9 cellular contexts compared by ENCODE assay signal in genomic region chr20:51562027-51562333, GRCh38. TPM values are rescaled to one million over a fixed set of nuclear protein-coding genes. Genes with fewer than 3 reads are reported as not detected.
DNase-seq lines count a peak whose midpoint lies in the region; ATAC-seq and TF ChIP-seq lines count a peak whose summit lies in the region.
"Had no signal": no experiment of that assay in that cellular context is flagged by ENCODE, and none has a peak within 500 bp of the region (broad histone marks: within the 10 kb centered on the region; RNA-seq: fewer than 3 reads in every experiment).

No MANE protein-coding gene starts in this region.

- peaks cover 7% of the 10 kb centered on the region; the same call in 1 of the 2 replicates for H4K20me1 ChIP-seq in IMR-90 (ENCODE audit: insufficient read depth, low read length)

- H3K36me3 Mint-ChIP-seq in naive B cell, result no peaks in the 10 kb centered on the region

- in situ Hi-C loops in IMR-90 (cut with MboI; ENCODE audit: low sequenced_read_pairs), result no loop called here

- POLR2A ChIA-PET in IMR-90 (lab: Charles Lee; ENCODE audit: unreplicated experiment), result no interaction called here

- H3K14ac ChIP-seq in IMR-90 (replicated peaks; ENCODE audit: low read depth, low read length), result no peak overlapping the region

- peaks cover 22 to 25% (median 24%) of the 10 kb centered on the region in 3 donors for H3K4me1 Mint-ChIP-seq in naive B cell

- ATAC-seq in IMR-90 (ENCODE audit: low read depth) (peak; percentile 10), naive B cell (ENCODE audit: low read depth in 2 of 2) (no peak), GM19395 (IDR thresholded peaks at IDR 0.05; ENCODE audit: unreplicated experiment) (no peak), GM21619 (IDR thresholded peaks at IDR 0.05; ENCODE audit: unreplicated experiment) (no peak)

- H3K79me2 ChIP-seq in ACC112 (ENCODE audit: control insufficient read depth, insufficient read depth, low read length, unreplicated experiment), result no peaks in the 10 kb centered on the region

- no peak overlapping the region for H4K5ac ChIP-seq in IMR-90 (ENCODE audit: low read depth, low read length)

- no peak for TF ChIP-seq POLR2A in IMR-90 (IDR thresholded peaks at IDR 0.05; ENCODE audit: low read depth, low read length)

- no peak overlapping the region for H2BK15ac ChIP-seq in IMR-90 (ENCODE audit: low read depth, low read length)

- no peak overlapping the region for H4K91ac ChIP-seq in IMR-90 (ENCODE audit: insufficient read depth, low read depth, low read length)

- H3K36me3 ChIP-seq in ACC112 (ENCODE audit: insufficient read depth, low read length) (no peaks in the 10 kb centered on the region), IMR-90 (ENCODE audit: control insufficient read depth, insufficient read depth, low read length) (no peaks in the 10 kb centered on the region; the same call in 1 of the 2 replicates)

- 0% methylated on average over 5 of the region's 10 CpGs; no CpG with 5 or more reads in 1 of the 2 experiments for WGBS in IMR-90 (ENCODE audit: extremely low coverage in 2 of 2, insufficient read length in 1 of 2), 2 experiments

- no peak overlapping the region for H2BK5ac ChIP-seq in IMR-90 (ENCODE audit: low read depth, low read length, poor library complexity, severe bottlenecking)

- no peak overlapping the region for H3K56ac ChIP-seq in IMR-90 (ENCODE audit: extremely low read depth, insufficient read depth, low read length)

- H3K4me1 ChIP-seq in ACC112 (ENCODE audit: control insufficient read depth, insufficient read depth, low read length, unreplicated experiment) (peaks cover 28% of the 10 kb centered on the region), IMR-90 (ENCODE audit: control insufficient read depth, insufficient read depth, low read length) (peaks cover 12% of the 10 kb centered on the region)

- H3K27ac ChIP-seq in ACC112 (ENCODE audit: low read depth, low read length) (peak overlapping the region; percentile 89), IMR-90 (ENCODE audit: insufficient read depth, low read length) (no peak overlapping the region; the same call in 1 of the 2 replicates)

- peak overlapping the region; percentile 91 for H3K4me2 ChIP-seq in IMR-90 (ENCODE audit: low read depth, low read length)

- H2BK120ac ChIP-seq in IMR-90 (ENCODE audit: low read depth, low read length), result no peak overlapping the region

- no peak for TF ChIP-seq CTCF in IMR-90 (conservative IDR thresholded peaks at IDR 0.05; ENCODE audit: low read depth, low read length)
- TF ChIP-seq CTCF in choroid plexus epithelial cell (conservative IDR thresholded peaks at IDR 0.05; ENCODE audit: low read depth, low read length), result no peak

- peak; percentile 19 for DNase-seq in IMR-90
- peak; percentile 39 for DNase-seq in choroid plexus epithelial cell (ENCODE audit: low read depth)
- no peak for DNase-seq in naive B cell
- DNase-seq in stimulated activated CD4-positive, alpha-beta T cell treated with anti-CD3 and anti-CD28 coated beads, Interleukin-4, amount 100 ng/mL, for 1 hour, result no peak
- DNase-seq in retina, result no peak

- peaks cover 4% of the 10 kb centered on the region for H3K9me1 ChIP-seq in IMR-90 (ENCODE audit: insufficient read depth, low read length)

- H2BK20ac ChIP-seq in IMR-90 (ENCODE audit: low read depth, low read length), result no peak overlapping the region

- BruUV-seq in IMR-90 (replicated peaks; lab: Mats Ljungman, UMichigan), result no TSS peak

- H3K4ac ChIP-seq in IMR-90 (ENCODE audit: low read depth, low read length), result no peak overlapping the region

- no peak overlapping the region for H3K9ac ChIP-seq in IMR-90 (ENCODE audit: low read depth, low read length)

- peaks cover 7 to 12% of the 10 kb centered on the region in 2 experiments; a peak in 2 of 4 replicates for H3K79me1 ChIP-seq in IMR-90 (ENCODE audit: low read depth in 1 of 2, low read length in 2 of 2)

- H3K4me3 ChIP-seq in ACC112 (ENCODE audit: low read depth, low read length) (peak overlapping the region; percentile 78), IMR-90 (ENCODE audit: insufficient read depth, low read depth, low read length) (peak overlapping the region; percentile 54), choroid plexus epithelial cell (ENCODE audit: low read depth, low read length) (peak overlapping the region; percentile 65)

- peaks cover 59 to 74% (median 74%) of the 10 kb centered on the region in 3 donors for H3K27me3 Mint-ChIP-seq in naive B cell

- dilution Hi-C loops in IMR-90 (cut with HindIII; ENCODE audit: low sequenced_read_pairs, unreplicated experiment), result no loop called here

- H3K27me3 ChIP-seq in ACC112 (ENCODE audit: insufficient read depth, low read length), result no peaks in the 10 kb centered on the region
- H3K27me3 ChIP-seq in IMR-90 (ENCODE audit: control insufficient read depth, insufficient read depth, low read length), result no peaks in the 10 kb centered on the region

- no peak overlapping the region for H3K27ac Mint-ChIP-seq in naive B cell
- H3K27ac Mint-ChIP-seq: activated naive CD4-positive, alpha-beta T cell treated with anti-CD3 and anti-CD28 coated beads, Interleukin-2, amount 50 U/mL, for 72 hours had no signal

- no peak overlapping the region for H2AK5ac ChIP-seq in IMR-90 (ENCODE audit: low read depth, low read length)

- intact Hi-C loops in IMR-90 (cut with micrococcal nuclease), result loop anchor here (1.0 to 5.0 kb wide), 5 partner anchors 29 to 115 kb away; no protein-coding TSS in a partner anchor

- no peak overlapping the region; the same call in 1 of the 2 replicates for H3K23ac ChIP-seq in IMR-90 (ENCODE audit: low read depth, low read length)

- H3K4me3 Mint-ChIP-seq in naive B cell, result peak overlapping the region; percentile 36 to 86 (median 73)

- no peak; the same call in 1 of the 2 replicates for TF ChIP-seq RAD21 in IMR-90 (IDR thresholded peaks at IDR 0.05; ENCODE audit: low read length)

- H4K8ac ChIP-seq in IMR-90 (ENCODE audit: low read depth in 2 of 2, low read length in 2 of 2), result no peak overlapping the region

- H3K9me3 Mint-ChIP-seq in naive B cell, result peaks cover 0 to 2% (median 0%) of the 10 kb centered on the region in 7 donors
- H3K9me3 Mint-ChIP-seq: activated naive CD4-positive, alpha-beta T cell treated with anti-CD3 and anti-CD28 coated beads, Interleukin-2, amount 50 U/mL, for 72 hours had no signal

- CTCF ChIA-PET in IMR-90 (lab: Yijun Ruan, JAX), result interaction anchor here (1.1 kb wide), 1 partner anchor 32 kb away, joined by 4 read pairs; no protein-coding TSS in a partner anchor

- no peak overlapping the region for H3K18ac ChIP-seq in IMR-90 (ENCODE audit: low read depth, low read length)

- no peak overlapping the region for H2AK9ac ChIP-seq in IMR-90 (replicated peaks; ENCODE audit: low read depth, low read length, poor library complexity)

- H3K9me3 ChIP-seq in IMR-90 (ENCODE audit: control insufficient read depth, insufficient read depth, low read length), result no peaks in the 10 kb centered on the region

- H2AFZ ChIP-seq in ACC112 (ENCODE audit: low read length, unreplicated experiment) (no peak overlapping the region), IMR-90 (replicated peaks; ENCODE audit: low read length, poor library complexity) (peak overlapping the region; percentile 93)

TF ChIP-seq in IMR-90, 13 proteins besides CTCF, POLR2A, EP300 and RAD21:
- no peak for TF ChIP-seq SMC3 (IDR thresholded peaks at IDR 0.05; ENCODE audit: low read depth, low read length)
- TF ChIP-seq MAZ (IDR thresholded peaks at IDR 0.05; ENCODE audit: borderline replicate concordance, low read depth, low read length), result no peak
- no peak for TF ChIP-seq MAFK (IDR thresholded peaks at IDR 0.05; ENCODE audit: low read depth, low read length)

RNA-seq across cellular contexts. Expression of gene NFATC2, which starts 19.5 kb away (rescaled TPM):
- 0.18 and 0.28 TPM in 2 replicates for total RNA-seq in IMR-90 (2012; rRNA removed)
- polyA plus RNA-seq in IMR-90 (2012; rRNA removed) (0.38 and 0.44 TPM in 2 replicates), naive B cell (ENCODE audit: low read depth in 6 of 6) (10 to 100 TPM in 4 of 6 donors, 1 to 10 TPM in 2; 4.6 to 22.9 (median 14.6) TPM)
- 0.16 and 0.22 TPM in 2 replicates for polyA plus RNA-seq in IMR-90 (2012; cell fraction: cytosol; rRNA removed)
- 0.70 and 0.74 TPM in 2 replicates for polyA plus RNA-seq in IMR-90 (2012; cell fraction: nucleus; rRNA removed; ENCODE audit: low replicate concordance)

Comparison
In these comparisons a context has a peak if more than half of its experiments do, and no peak if none do; other contexts are left out.
1. DNase-seq: peak in IMR-90 (single experiment) and choroid plexus epithelial cell (single experiment); none in naive B cell (single experiment), stimulated activated CD4-positive, alpha-beta T cell treated with anti-CD3 and anti-CD28 coated beads, Interleukin-4, amount 100 ng/mL, for 1 hour (single experiment) and retina (single experiment).
2. Peak in every context shown above with its lines, with median percentiles within 50 percentile points of each other: H3K4me3 ChIP-seq.